Comparison of ENCODE assay signal across 30 cellular contexts in the genomic region with DNA sequence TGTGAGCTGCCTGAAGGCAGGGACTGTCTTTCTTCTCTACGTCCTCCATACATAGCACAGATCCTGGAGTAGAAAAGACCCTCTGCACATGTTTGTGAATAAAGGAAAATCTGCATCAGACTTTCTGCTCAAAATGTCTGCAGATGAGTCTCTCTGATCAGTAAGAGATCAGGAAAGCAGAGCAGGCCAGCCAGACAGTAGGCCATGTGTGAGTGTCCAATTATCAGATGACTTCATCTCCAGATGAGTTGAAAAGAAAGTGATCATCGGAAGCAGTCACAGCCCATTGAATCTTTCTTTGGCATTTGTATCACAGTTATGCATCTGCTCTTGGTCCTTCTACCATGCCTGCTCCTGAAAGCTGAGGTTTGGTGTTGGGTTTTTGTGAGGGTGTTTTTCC.
"Had no signal": no experiment of that assay in that cellular context is flagged by ENCODE, and none has a peak within 500 bp of the region (broad histone marks: within the 10 kb centered on the region; RNA-seq: fewer than 3 reads in every experiment).

No MANE protein-coding gene starts in this region.

- H3K4me2 ChIP-seq: hepatocyte had no signal

- H3K79me2 ChIP-seq: hepatocyte had no signal

- H3K36me3 ChIP-seq: adrenal gland, esophagus muscularis mucosa, gastroesophageal sphincter, heart right ventricle had no signal

- H3K4me1 ChIP-seq: adrenal gland, body of pancreas, esophagus muscularis mucosa, gastroesophageal sphincter had no signal

- FAIRE-seq: colon had no signal

- H2AFZ ChIP-seq: hepatocyte had no signal

- H3K27ac ChIP-seq: adrenal gland, body of pancreas, esophagus muscularis mucosa, gastroesophageal sphincter, heart right ventricle, hepatocyte had no signal

- ATAC-seq: activated CD4-positive, alpha-beta T cell treated with anti-CD3 and anti-CD28 coated beads for 36 hours; activated CD8-positive, alpha-beta memory T cell treated with anti-CD3 and anti-CD28 coated beads, Interleukin-2, amount 10 ng/mL, durations not matched to agents 7 days and 5 days; activated CD8-positive, alpha-beta T cell treated with anti-CD3 and anti-CD28 coated beads, Interleukin-2, amount 10 ng/mL, durations not matched to agents 7 days and 5 days; activated naive CD8-positive, alpha-beta T cell treated with anti-CD3 and anti-CD28 coated beads, Interleukin-2, amount 50 U/mL, for 24 hours; body of pancreas; effector memory CD8-positive, alpha-beta T cell; gastroesophageal sphincter; heart right ventricle had no signal

- DNase-seq: activated CD4-positive, alpha-beta memory T cell treated with anti-CD3 and anti-CD28 coated beads for 36 hours; activated CD4-positive, alpha-beta T cell treated with anti-CD3 and anti-CD28 coated beads for 36 hours; activated CD4-positive, alpha-beta T cell treated with anti-CD3 and anti-CD28 coated beads, Interleukin-2, amount 10 ng/mL, durations not matched to agents 24 days and 14 days; activated CD4-positive, CD25-positive, alpha-beta regulatory T cell; activated CD4-positive, CD25-positive, alpha-beta regulatory T cell treated with anti-CD3 and anti-CD28 coated beads, Interleukin-2, amount 50 U/mL, for 72 hours; activated CD8-positive, alpha-beta memory T cell treated with anti-CD3 and anti-CD28 coated beads, Interleukin-2, amount 10 ng/mL, durations not matched to agents 7 days and 5 days; activated CD8-positive, alpha-beta memory T cell treated with anti-CD3 and anti-CD28 coated beads, Interleukin-2, amount 50 U/mL, for 4 hours; activated CD8-positive, alpha-beta T cell treated with anti-CD3 and anti-CD28 coated beads, Interleukin-2, amount 10 ng/mL, durations not matched to agents 7 days and 5 days; activated effector memory CD4-positive, alpha-beta T cell treated with anti-CD3 and anti-CD28 coated beads, Interleukin-2, amount 50 U/mL, for 16 hours; activated naive CD4-positive, alpha-beta T cell treated with anti-CD3 and anti-CD28 coated beads for 36 hours; activated naive CD8-positive, alpha-beta T cell treated with anti-CD3 and anti-CD28 coated beads for 36 hours; activated naive CD8-positive, alpha-beta T cell treated with anti-CD3 and anti-CD28 coated beads, Interleukin-2, amount 50 U/mL, for 24 hours; activated T-cell treated with anti-CD3 and anti-CD28 coated beads, Interleukin-2, amount 50 U/mL, for 1 hour; activated T-cell treated with anti-CD3 and anti-CD28 coated beads, Interleukin-2, amount 50 U/mL, for 48 hours; adrenal gland; amygdala; aorta; body of pancreas; caudate nucleus; cortex of kidney; dermis blood vessel endothelial cell; effector CD4-positive, alpha-beta T cell; effector memory CD8-positive, alpha-beta T cell; erythroblast; foreskin melanocyte; heart right ventricle had no signal

- H3K27me3 ChIP-seq: adrenal gland, body of pancreas, esophagus muscularis mucosa, gastroesophageal sphincter, heart right ventricle, hepatocyte had no signal

- H3K4me3 ChIP-seq: adrenal gland, body of pancreas, esophagus muscularis mucosa, gastroesophageal sphincter, heart right ventricle, hepatocyte had no signal

- H3K9me3 ChIP-seq: adrenal gland, body of pancreas, esophagus muscularis mucosa had no signal
